In the genomic region with DNA sequence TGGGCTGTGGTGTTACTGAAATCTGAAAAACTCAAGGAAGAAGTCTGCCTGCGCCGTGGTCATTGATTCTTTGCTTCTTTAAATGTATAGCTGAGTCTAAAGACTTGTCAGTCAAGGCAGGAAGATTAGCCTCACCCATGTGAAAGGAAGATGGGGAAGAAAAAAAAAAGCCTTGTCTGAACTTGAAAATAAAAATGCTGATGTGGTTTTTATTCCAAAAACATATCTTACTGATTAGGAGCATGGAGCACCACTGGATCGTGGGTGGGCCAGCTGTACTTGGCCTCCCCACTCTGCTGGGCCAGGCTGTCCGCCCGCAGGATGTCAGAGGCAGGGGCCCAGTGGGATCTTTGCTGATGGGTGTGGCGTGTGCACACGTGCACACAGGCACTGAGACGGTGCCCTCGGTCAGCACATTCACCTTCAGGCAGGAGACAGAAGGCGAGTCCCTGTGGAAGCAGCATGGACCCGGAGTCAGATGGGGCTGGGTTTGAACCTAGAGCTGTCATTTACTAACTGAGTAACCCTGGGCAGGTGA, we compare ENCODE assay signal across 24 cellular contexts.
DNase-seq lines count a peak whose midpoint lies in the region; ATAC-seq, FAIRE-seq and TF ChIP-seq lines count a peak whose summit lies in the region.
"Had no signal": no experiment of that assay in that cellular context is flagged by ENCODE, and none has a peak within 500 bp of the region (broad histone marks: within the 10 kb centered on the region; RNA-seq: fewer than 3 reads in every experiment).

No MANE protein-coding gene starts in this region.

- H3K27me3 Mint-ChIP-seq in osteocyte (ENCODE audit: unreplicated experiment): no peaks in the 10 kb centered on the region

- no peak for TF ChIP-seq EP300 in A549 (IDR thresholded peaks at IDR 0.05)

- H3K27me3 ChIP-seq in bronchial epithelial cell (ENCODE audit: control insufficient read depth, insufficient read depth, low read length): no peaks in the 10 kb centered on the region
- peaks cover 11 to 64% of the 10 kb centered on the region in 2 donors for H3K27me3 ChIP-seq in left lung
- peaks cover 49% of the 10 kb centered on the region for H3K27me3 ChIP-seq in hepatocyte

- no peak for ATAC-seq in A549
- peak; percentile 2 for ATAC-seq in left lung
- ATAC-seq: activated CD4-positive, CD25-positive, alpha-beta regulatory T cell treated with anti-CD3 and anti-CD28 coated beads, Interleukin-2, amount 50 U/mL, for 24 hours; activated naive CD8-positive, alpha-beta T cell treated with anti-CD3 and anti-CD28 coated beads, Interleukin-2, amount 50 U/mL, for 24 hours had no signal

- H3K27ac ChIP-seq in A549 (peak overlapping the region in 1 of 2 experiments; percentile 74; a peak in 2 of 6 replicates), left lung (peak overlapping the region; percentile 40 to 56), hepatocyte (no peak overlapping the region)
- H3K27ac ChIP-seq: prostate gland, tibial artery had no signal

- POLR2A ChIA-PET in A549 (lab: Yijun Ruan, JAX): interaction anchor here (0.6 kb wide), 1 partner anchor 135 kb away, joined by 10 read pairs; no protein-coding TSS in a partner anchor

- no peaks in the 10 kb centered on the region for H4K20me1 ChIP-seq in hepatocyte (ENCODE audit: insufficient read depth, poor library complexity, severe bottlenecking)

- no peak overlapping the region for H2AFZ ChIP-seq in hepatocyte

- no peaks in the 10 kb centered on the region for H3K9me2 ChIP-seq in hepatocyte (replicated peaks; ENCODE audit: insufficient read depth)
- H3K9me2 ChIP-seq: SK-N-SH had no signal

- intact Hi-C loops in left lung (cut with DNase I): loop anchor here in 1 of 2 donors (10.0 kb wide), 2 partner anchors 230 to 290 kb away; no protein-coding TSS in a partner anchor

- no peak overlapping the region for H3K4me2 ChIP-seq in A549
- H3K4me2 ChIP-seq in hepatocyte: no peak overlapping the region
- H3K4me2 ChIP-seq: SK-N-SH had no signal

- H3K4me3 Mint-ChIP-seq in osteocyte (ENCODE audit: unreplicated experiment): no peak overlapping the region
- H3K4me3 Mint-ChIP-seq: activated naive CD8-positive, alpha-beta T cell treated with anti-CD3 and anti-CD28 coated beads, Interleukin-2, amount 50 U/mL, for 24 hours; IgD-negative memory B cell; memory B cell had no signal

- TF ChIP-seq POLR2A in A549 (IDR thresholded peaks at IDR 0.05; ENCODE audit: low read length): no peak

- peaks cover 8% of the 10 kb centered on the region for H3K36me3 Mint-ChIP-seq in osteocyte (ENCODE audit: unreplicated experiment)

- CTCF ChIA-PET in A549 (lab: Yijun Ruan, JAX): interaction anchor here (0.7 to 3.1 kb wide), 19 partner anchors 8 to 288 kb away, joined by 3 to 17 read pairs (median 7); no protein-coding TSS in a partner anchor

- FAIRE-seq in A549 (lab: Jason Lieb, UNC) (no peak), bronchial epithelial cell (lab: Jason Lieb, UNC) (no peak)
- FAIRE-seq: endometrium, frontal cortex had no signal

- H3K4me1 Mint-ChIP-seq in osteocyte (ENCODE audit: unreplicated experiment): peaks cover 11% of the 10 kb centered on the region
- H3K4me1 Mint-ChIP-seq: CD14-positive monocyte, memory B cell had no signal

- H3K4me1 ChIP-seq in A549 (peaks cover 31% of the 10 kb centered on the region), left lung (peaks cover 17 to 25% of the 10 kb centered on the region in 2 donors), hepatocyte (ENCODE audit: insufficient read depth) (peaks cover 19% of the 10 kb centered on the region)

- TF ChIP-seq CTCF in A549 (IDR thresholded peaks at IDR 0.05) (no peak), bronchial epithelial cell (IDR thresholded peaks at IDR 0.05; ENCODE audit: insufficient read depth, low read length, severe bottlenecking) (no peak), left lung (IDR thresholded peaks at IDR 0.05) (no peak), osteocyte (IDR thresholded peaks at IDR 0.05) (no peak), hepatocyte (IDR thresholded peaks at IDR 0.05; ENCODE audit: poor library complexity) (no peak)

- H3K9me3 Mint-ChIP-seq in osteocyte (ENCODE audit: unreplicated experiment): peaks cover 11% of the 10 kb centered on the region
- H3K9me3 Mint-ChIP-seq: activated naive CD8-positive, alpha-beta T cell treated with anti-CD3 and anti-CD28 coated beads, Interleukin-2, amount 50 U/mL, for 24 hours had no signal

- H3K9me3 ChIP-seq in A549 (peaks cover 7% of the 10 kb centered on the region; the same call in 1 of the 3 replicates), left lung (no peaks in the 10 kb centered on the region), hepatocyte (ENCODE audit: low read depth) (no peaks in the 10 kb centered on the region)
- H3K9me3 ChIP-seq: prostate gland, SK-N-SH had no signal

- H3K36me3 ChIP-seq in bronchial epithelial cell (ENCODE audit: control insufficient read depth, insufficient read depth, low read length) (no peaks in the 10 kb centered on the region), left lung (no peaks in the 10 kb centered on the region), hepatocyte (replicated peaks; ENCODE audit: insufficient read depth, low read depth) (no peaks in the 10 kb centered on the region)
- H3K36me3 ChIP-seq: prostate gland had no signal

- TF ChIP-seq RAD21 in A549 (conservative IDR thresholded peaks at IDR 0.05 in 1 of 2, IDR thresholded peaks at IDR 0.05 in 1 of 2): no peak

- H3K79me2 ChIP-seq in hepatocyte: no peaks in the 10 kb centered on the region

- WGBS in A549 (ENCODE audit: missing lambda C conversion rate): 80% methylated on average over 9 of the region's 11 CpGs
- WGBS in hepatocyte (ENCODE audit: low lambda C conversion rate, missing lambda C conversion rate): 84% methylated on average over 11 of the region's 11 CpGs

- H3K27ac Mint-ChIP-seq in osteocyte (ENCODE audit: unreplicated experiment): peak overlapping the region; percentile 75
- H3K27ac Mint-ChIP-seq: activated naive CD8-positive, alpha-beta T cell treated with anti-CD3 and anti-CD28 coated beads, Interleukin-2, amount 50 U/mL, for 24 hours; CD14-positive monocyte; memory B cell had no signal

- H3K4me3 ChIP-seq in A549 (no peak overlapping the region), bronchial epithelial cell (ENCODE audit: low read depth, low read length) (no peak overlapping the region), left lung (no peak overlapping the region), hepatocyte (no peak overlapping the region)
- H3K4me3 ChIP-seq: prostate gland, tibial artery had no signal

- DNase-seq in A549 (ENCODE audit: low read depth in 1 of 2, low spot score in 1 of 2): no peak
- DNase-seq in bronchial epithelial cell (ENCODE audit: low read depth): peak; percentile 14
- no peak for DNase-seq in left lung
- no peak for DNase-seq in osteocyte (ENCODE audit: extremely low spot score, unreplicated experiment)
- no peak for DNase-seq in GM19238 (ENCODE audit: insufficient read length, low spot score)
- DNase-seq in hepatocyte (ENCODE audit: low spot score): no peak
- DNase-seq in NCI-H510A treated with DMSO at 0.1 percent for 48 hours (lab: John Stamatoyannopoulos, UW): no peak
- DNase-seq in NCI-H748 (lab: John Stamatoyannopoulos, UW; ENCODE audit: unreplicated experiment): no peak
- DNase-seq: activated CD4-positive, alpha-beta T cell treated with anti-CD3 and anti-CD28 coated beads, Interleukin-2, amount 50 U/mL, for 48 hours; activated naive CD4-positive, alpha-beta T cell; activated naive CD8-positive, alpha-beta T cell treated with anti-CD3 and anti-CD28 coated beads, Interleukin-2, amount 50 U/mL, for 24 hours; GDM1; left cardiac atrium; NCI-H1694; SK-N-SH; stimulated activated CD4-positive, alpha-beta T cell treated with anti-CD3 and anti-CD28 coated beads, Interleukin-4, amount 100 ng/mL, for 1 hour; tibial artery had no signal

TF ChIP-seq in A549, 52 proteins besides CTCF, POLR2A, EP300 and RAD21:
- TF ChIP-seq, protein P1, sequence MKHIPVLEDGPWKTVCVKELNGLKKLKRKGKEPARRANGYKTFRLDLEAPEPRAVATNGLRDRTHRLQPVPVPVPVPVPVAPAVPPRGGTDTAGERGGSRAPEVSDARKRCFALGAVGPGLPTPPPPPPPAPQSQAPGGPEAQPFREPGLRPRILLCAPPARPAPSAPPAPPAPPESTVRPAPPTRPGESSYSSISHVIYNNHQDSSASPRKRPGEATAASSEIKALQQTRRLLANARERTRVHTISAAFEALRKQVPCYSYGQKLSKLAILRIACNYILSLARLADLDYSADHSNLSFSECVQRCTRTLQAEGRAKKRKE (CRISPR knock-in tag; IDR thresholded peaks at IDR 0.05; ENCODE audit: low read depth): no peak
- TF ChIP-seq MAFK (IDR thresholded peaks at IDR 0.05; ENCODE audit: partially characterized antibody) (peak; percentile 80), KDM1A (IDR thresholded peaks at IDR 0.05; ENCODE audit: low read depth) (no peak), JUN (IDR thresholded peaks at IDR 0.05) (no peak)
TF ChIP-seq in A549: peak in this region for 1.
